ENCODE assay signal across 8 cellular contexts in the genomic region with DNA sequence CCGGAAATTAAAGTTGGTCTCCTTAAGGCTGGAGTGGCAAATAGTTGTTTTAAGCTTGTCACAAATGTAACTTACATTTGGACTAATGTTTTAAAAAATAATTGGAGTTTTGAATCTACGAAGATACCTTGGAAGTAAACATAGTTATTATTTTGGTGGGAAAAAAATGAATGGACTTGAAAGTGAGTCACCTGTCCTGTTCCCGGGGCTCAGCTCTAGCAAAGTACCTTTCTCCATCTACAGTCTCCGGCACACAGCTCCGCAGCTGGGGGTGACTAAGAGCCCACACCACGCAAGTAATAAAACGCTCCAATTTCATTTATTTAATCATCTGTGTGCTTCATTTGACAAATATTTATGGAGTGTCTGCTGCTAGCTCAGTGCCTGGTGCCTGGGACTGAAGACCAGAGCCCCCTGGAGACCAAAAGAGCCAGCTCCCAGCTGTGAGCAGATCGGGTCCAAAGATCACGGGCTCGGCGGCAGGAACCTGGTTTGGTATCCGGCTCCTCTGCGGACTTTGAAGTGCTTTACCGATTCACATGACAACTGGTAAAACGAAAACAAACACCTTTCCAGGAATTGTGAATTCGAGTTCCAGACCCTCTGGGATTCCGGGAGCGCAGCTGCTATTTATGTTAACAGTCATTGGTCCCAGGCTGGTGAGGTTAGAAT. TPM values are rescaled to one million over a fixed set of nuclear protein-coding genes. Genes with fewer than 3 reads are reported as not detected.
DNase-seq lines count a peak whose midpoint lies in the region; ATAC-seq, FAIRE-seq and TF ChIP-seq lines count a peak whose summit lies in the region.

No MANE protein-coding gene starts in this region.

- H3K9me3 ChIP-seq in AG04450 (ENCODE audit: control insufficient read depth, insufficient read depth, low read length), result no peaks in the 10 kb centered on the region; the same call in 1 of the 2 replicates
- H3K9me3 ChIP-seq in body of pancreas, result no peaks in the 10 kb centered on the region
- H3K9me3 ChIP-seq in HepG2 (ENCODE audit: low read length), result no peaks in the 10 kb centered on the region
- H3K9me3 ChIP-seq in transverse colon, result no peaks in the 10 kb centered on the region

- H3K27me3 ChIP-seq in AG04450 (ENCODE audit: control insufficient read depth, insufficient read depth, low read length) (peaks cover 94% of the 10 kb centered on the region), body of pancreas (no peaks in the 10 kb centered on the region), HepG2 (ENCODE audit: control insufficient read depth in 1 of 2, insufficient read depth in 2 of 2, low read length in 2 of 2) (peaks cover 4 to 35% of the 10 kb centered on the region in 2 experiments; a peak in 3 of 5 replicates), transverse colon (peaks cover 96% of the 10 kb centered on the region)

- H3K27ac ChIP-seq in AG04450 (ENCODE audit: low read depth, low read length) (no peak overlapping the region), body of pancreas (peak overlapping the region; percentile 78 to 97 (median 95)), HepG2 (ENCODE audit: extremely low read length, insufficient read depth, low read length) (peak overlapping the region; percentile 55), transverse colon (peak overlapping the region; percentile 57 to 77 (median 66))

- H3K4me1 ChIP-seq in body of pancreas, result peaks cover 44% of the 10 kb centered on the region
- H3K4me1 ChIP-seq in HepG2 (ENCODE audit: insufficient read depth, low read length), result peaks cover 74% of the 10 kb centered on the region
- H3K4me1 ChIP-seq in transverse colon, result peaks cover 7 to 45% (median 32%) of the 10 kb centered on the region in 4 donors

- H3K36me3 ChIP-seq in body of pancreas (replicated peaks in 1 of 2; ENCODE audit: insufficient read depth in 1 of 2, low read depth in 2 of 2), result no peaks in the 10 kb centered on the region
- H3K36me3 ChIP-seq in HepG2 (replicated peaks in 1 of 2; ENCODE audit: control insufficient read depth in 1 of 2, insufficient read depth in 2 of 2, low read length in 2 of 2), result no peaks in the 10 kb centered on the region
- no peaks in the 10 kb centered on the region for H3K36me3 ChIP-seq in transverse colon

- no TSS peak for BruUV-seq in HepG2 (replicated peaks; lab: Mats Ljungman, UMichigan)

- in situ Hi-C loops in HepG2 (cut with HindIII; ENCODE audit: extremely low pct_ligation_motif_present, low pct_unique_long_range_greater_than_20kb), result loop anchor here (5.0 kb wide), 2 partner anchors 51 to 101 kb away; no protein-coding TSS in a partner anchor
- in situ Hi-C loops in transverse colon (cut with MboI; ENCODE audit: low pct_ligation_motif_present in 1 of 4, low pct_unique_long_range_greater_than_20kb in 1 of 4, low sequenced_read_pairs in 3 of 4), result no loop called here

- TF ChIP-seq EP300 in HepG2 (IDR thresholded peaks at IDR 0.05; ENCODE audit: low read depth in 2 of 2, low read length in 2 of 2) (peak; percentile 81 to 83), HepG2 (CRISPR knock-in tag; IDR thresholded peaks at IDR 0.05; ENCODE audit: borderline replicate concordance) (peak; percentile 66), transverse colon (IDR thresholded peaks at IDR 0.05; ENCODE audit: low read depth) (no peak)

- TF ChIP-seq POLR2A in body of pancreas (IDR thresholded peaks at IDR 0.05) (peak; percentile 28 to 71 (median 70)), HepG2 (IDR thresholded peaks at IDR 0.05; ENCODE audit: insufficient read depth in 1 of 2, low read depth in 2 of 2, low read length in 2 of 2) (no peak), transverse colon (IDR thresholded peaks at IDR 0.05) (peak; percentile 66)

- POLR2A ChIA-PET in AG04450 (lab: Yijun Ruan, JAX) (interaction anchor here (1.2 kb wide), 1 partner anchor 156 kb away, joined by 4 read pairs; no protein-coding TSS in a partner anchor), HepG2 (lab: Yijun Ruan, JAX) (interaction anchor here (0.9 to 8.1 kb wide), 10 partner anchors 8 to 104 kb away, joined by 3 to 106 read pairs (median 6); no protein-coding TSS in a partner anchor)

- CTCF ChIA-PET in AG04450 (lab: Charles Lee), result interaction anchor here (0.7 to 2.6 kb wide), 7 partner anchors 10 to 485 kb away, joined by 3 to 22 read pairs (median 4); no protein-coding TSS in a partner anchor
- CTCF ChIA-PET in HepG2 (lab: Yijun Ruan, JAX; ENCODE audit: low intra/inter-chr PET ratio, low total read pairs), result interaction anchor here (0.7 to 1.0 kb wide), 3 partner anchors 10 to 158 kb away, joined by 3 to 7 read pairs (median 3); no protein-coding TSS in a partner anchor

- no peak overlapping the region for H2AFZ ChIP-seq in HepG2 (ENCODE audit: low read length)

- intact Hi-C loops in body of pancreas (cut with DNase I) (no loop called here), HepG2 (cut with micrococcal nuclease; ENCODE audit: unreplicated experiment) (loop anchor here (2.0 to 5.0 kb wide), 5 partner anchors 18 to 90 kb away; no protein-coding TSS in a partner anchor), transverse colon (cut with DNase I; ENCODE audit: low total_unique reads) (no loop called here)

- ATAC-seq in body of pancreas (peak; percentile 64), HepG2 (peak; percentile 71), HG02885 (IDR thresholded peaks at IDR 0.05; ENCODE audit: poor library complexity, unreplicated experiment) (no peak)

- peak; percentile 27 for DNase-seq in AG04450 (ENCODE audit: low read depth, low spot score)
- DNase-seq in GM19239 (ENCODE audit: insufficient read length, low spot score), result no peak
- DNase-seq in NOMO-1 treated with dmso at 0.1 percent for 144 hours (lab: John Stamatoyannopoulos, UW; ENCODE audit: unreplicated experiment), result peak; percentile 27
- DNase-seq in body of pancreas, result peak; percentile 83 to 91 (median 88)
- DNase-seq in HepG2 (ENCODE audit: low spot score), result peak; percentile 95
- DNase-seq in transverse colon, result peak; percentile 84
- DNase-seq in NCI-H2081 treated with DMSO at 0.1 percent for 48 hours (lab: John Stamatoyannopoulos, UW), result no peak

- H3K4me2 ChIP-seq in HepG2 (ENCODE audit: low read depth, low read length), result peak overlapping the region; percentile 97

- peaks cover 26% of the 10 kb centered on the region for H4K20me1 ChIP-seq in HepG2 (ENCODE audit: insufficient read depth, low read length)

- peak overlapping the region; percentile 72 for H3K9ac ChIP-seq in HepG2 (ENCODE audit: insufficient read depth, low read depth, low read length)

- peak; percentile 54 for TF ChIP-seq CTCF in AG04450 (IDR thresholded peaks at IDR 0.05; ENCODE audit: low read depth, low read length)
- peak in 5 of 7 experiments; percentile 12 to 52 (median 48) for TF ChIP-seq CTCF in body of pancreas (IDR thresholded peaks at IDR 0.05)
- TF ChIP-seq CTCF in HepG2 (CRISPR knock-in tag; IDR thresholded peaks at IDR 0.05), result peak; percentile 77
- TF ChIP-seq CTCF in transverse colon (IDR thresholded peaks at IDR 0.05), result peak in 3 of 5 experiments; percentile 15 to 40 (median 20)

- H3K79me2 ChIP-seq in HepG2 (ENCODE audit: insufficient read depth, low read length), result peaks cover 28% of the 10 kb centered on the region

- TF ChIP-seq RAD21 in HepG2 (CRISPR knock-in tag; IDR thresholded peaks at IDR 0.05), result peak; percentile 69

- FAIRE-seq in GM19239 (lab: Jason Lieb, UNC) (peak; percentile 31), HepG2 (lab: Jason Lieb, UNC) (peak; percentile 96)

- WGBS in body of pancreas, 2 donors, result 1% methylated on average over 18 of the region's 18 CpGs
- WGBS in HepG2 (ENCODE audit: low lambda C conversion rate), result under 1% methylated on average over 16 of the region's 18 CpGs
- 3% methylated on average over 6 to 18 of the region's 18 CpGs for WGBS in transverse colon (ENCODE audit: low coverage in 1 of 2), 2 donors

- H3K4me3 ChIP-seq in AG04450 (ENCODE audit: low read depth, low read length), result peak overlapping the region; percentile 28
- no peak overlapping the region for H3K4me3 ChIP-seq in body of pancreas
- H3K4me3 ChIP-seq in HepG2 (replicated peaks in 1 of 3; ENCODE audit: insufficient read depth in 1 of 3, low read depth in 2 of 3, low read length in 3 of 3), result peak overlapping the region; percentile 51 to 84 (median 80)
- peak overlapping the region in 3 of 4 donors; percentile 11 to 60 (median 14) for H3K4me3 ChIP-seq in transverse colon

RNA-seq across cellular contexts. Expression of a gene that starts 1.7 kb away (rescaled TPM):
- polyA plus RNA-seq in AG04450 (2011; rRNA removed) (not detected in 2 replicates), HepG2 (2011; rRNA removed) (3.1 and 3.7 TPM in 2 replicates)
- not detected in 2 replicates for polyA minus RNA-seq in AG04450 (2011; rRNA and poly(A)+ RNA removed)
- total RNA-seq in body of pancreas (10 to 100 TPM; 14.5 to 18.1 TPM), HepG2 (2016; rRNA removed; fragmentation: Illumina TruSeq; extraction: Trizol) (4.9 and 5.3 TPM in 2 replicates), transverse colon (10 to 100 TPM in 2 of 4 donors, 1 to 10 TPM in 2; 4.4 to 20.5 (median 10.6) TPM)
- 0.51 and 0.71 TPM in 2 replicates for total RNA-seq in HepG2 (2016; cell fraction: cytosol; rRNA removed; fragmentation: Illumina TruSeq; extraction: Trizol; ENCODE audit: low read depth)
- 4.4 and 5.2 TPM in 2 replicates for total RNA-seq in HepG2 (2016; cell fraction: insoluble cytoplasmic fraction; rRNA removed; fragmentation: Illumina TruSeq; extraction: Trizol)
- 2.1 and 2.3 TPM in 2 replicates for total RNA-seq in HepG2 (2016; cell fraction: membrane; rRNA removed; fragmentation: Illumina TruSeq; extraction: Trizol)
- total RNA-seq in HepG2 (2016; cell fraction: nucleus; rRNA removed; fragmentation: Illumina TruSeq; extraction: Trizol), result 3.5 and 4.3 TPM in 2 replicates
- 2.8 TPM in 2 replicates for polyA plus RNA-seq in HepG2 (2011; cell fraction: cytosol; rRNA removed)
- polyA plus RNA-seq in HepG2 (2011; cell fraction: nucleus; rRNA removed), result 11.6 and 15.3 TPM in 2 replicates
- polyA plus RNA-seq in HepG2 (2012), result 5.1 and 8.2 TPM in 2 replicates
- polyA plus RNA-seq in HepG2 (2016; cell fraction: cytosol; fragmentation: Illumina TruSeq; extraction: Trizol; ENCODE audit: low read depth), result 0.29 and 0.38 TPM in 2 replicates
- 3.7 and 4.2 TPM in 2 replicates for polyA plus RNA-seq in HepG2 (2016; cell fraction: insoluble cytoplasmic fraction; fragmentation: Illumina TruSeq; extraction: Trizol; ENCODE audit: low read depth)
- polyA plus RNA-seq in HepG2 (2016; cell fraction: membrane; fragmentation: Illumina TruSeq; extraction: Trizol; ENCODE audit: low read depth), result 0.65 and 1.0 TPM in 2 replicates
- polyA plus RNA-seq in HepG2 (2016; cell fraction: nucleus; fragmentation: Illumina TruSeq; extraction: Trizol; ENCODE audit: insufficient read depth, low read depth), result 6.2 and 7.7 TPM in 2 replicates
- 0.70 and 14.5 TPM in 2 replicates for polyA minus RNA-seq in HepG2 (2011; rRNA and poly(A)+ RNA removed; ENCODE audit: low replicate concordance)
- polyA minus RNA-seq in HepG2 (2011; cell fraction: cytosol; rRNA and poly(A)+ RNA removed), result 6.3 and 8.3 TPM in 2 replicates
- 4.6 and 8.5 TPM in 2 replicates for polyA minus RNA-seq in HepG2 (2011; cell fraction: nucleus; rRNA and poly(A)+ RNA removed)

Comparison
In these comparisons a context has a peak if more than half of its experiments do, and no peak if none do; other contexts are left out.
1. DNase-seq: peak in AG04450 (single experiment), NOMO-1 treated with dmso at 0.1 percent for 144 hours (single experiment), body of pancreas (4 of 4), HepG2 (single experiment) and transverse colon (single experiment); none in GM19239 (single experiment) and NCI-H2081 treated with DMSO at 0.1 percent for 48 hours (single experiment).
2. H3K4me3 ChIP-seq: peak in AG04450 (single experiment), HepG2 (3 of 3) and transverse colon (3 of 4); none in body of pancreas (0 of 2).
3. CTCF ChIP-seq: peak in every context shown above with its lines; median percentile 77 in HepG2; 54 in AG04450; 48 in body of pancreas; 20 in transverse colon.
4. POLR2A ChIP-seq: peak in body of pancreas (3 of 3) and transverse colon (single experiment); none in HepG2 (0 of 2).